In the genomic region with DNA sequence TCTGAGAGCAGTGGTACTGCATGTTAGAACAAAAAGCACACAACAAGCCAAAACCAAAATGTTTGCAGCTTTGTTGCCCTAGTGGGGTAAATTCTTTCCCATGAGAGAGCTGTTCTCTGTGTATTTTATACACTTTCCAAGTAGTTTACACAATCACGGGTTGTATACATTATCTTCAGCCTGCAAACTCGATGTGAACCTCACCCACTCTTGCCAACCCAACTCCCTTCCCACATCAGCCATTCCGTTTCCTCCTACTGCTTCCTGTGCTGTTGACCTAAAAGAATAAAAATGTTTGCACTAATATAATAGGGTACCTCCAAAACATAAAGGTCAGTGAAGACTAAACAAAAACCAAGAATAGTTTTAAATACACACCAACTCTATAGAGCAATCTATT, we compare ENCODE assay signal across 1 cellular context.
TF ChIP-seq lines count a peak whose summit lies in the region.

No MANE protein-coding gene starts in this region.

TF ChIP-seq in SK-N-SH, 30 proteins besides CTCF, POLR2A, EP300 and RAD21:
- TF ChIP-seq RFX5 (IDR thresholded peaks at IDR 0.05; ENCODE audit: low read length) (no peak), CHD2 (IDR thresholded peaks at IDR 0.05; ENCODE audit: low read length, partially characterized antibody) (no peak), TAF1 (IDR thresholded peaks at IDR 0.05; ENCODE audit: borderline replicate concordance, low read depth, low read length) (no peak), FOXJ3 (CRISPR knock-in tag; IDR thresholded peaks at IDR 0.05) (no peak), SMC3 (IDR thresholded peaks at IDR 0.05; ENCODE audit: low read depth, low read length) (no peak), SIN3A (IDR thresholded peaks at IDR 0.05; ENCODE audit: borderline replicate concordance, low read depth, low read length) (no peak), MXI1 (IDR thresholded peaks at IDR 0.05; ENCODE audit: low read depth, low read length) (no peak), YY1 (IDR thresholded peaks at IDR 0.05; ENCODE audit: low read depth) (no peak), FOSL2 (IDR thresholded peaks at IDR 0.05; ENCODE audit: borderline replicate concordance, low read depth) (no peak), JUND (IDR thresholded peaks at IDR 0.05) (no peak), FOXM1 (IDR thresholded peaks at IDR 0.05; ENCODE audit: low read depth) (no peak), POLR2AphosphoS5 (IDR thresholded peaks at IDR 0.05; ENCODE audit: low read depth, low read length) (no peak), GABPA (IDR thresholded peaks at IDR 0.05; ENCODE audit: low read depth) (no peak), EZH2phosphoT487 (IDR thresholded peaks at IDR 0.05; ENCODE audit: borderline replicate concordance, low read depth) (no peak), NFIC (IDR thresholded peaks at IDR 0.05; ENCODE audit: borderline replicate concordance) (no peak)
- TF ChIP-seq, protein P1, sequence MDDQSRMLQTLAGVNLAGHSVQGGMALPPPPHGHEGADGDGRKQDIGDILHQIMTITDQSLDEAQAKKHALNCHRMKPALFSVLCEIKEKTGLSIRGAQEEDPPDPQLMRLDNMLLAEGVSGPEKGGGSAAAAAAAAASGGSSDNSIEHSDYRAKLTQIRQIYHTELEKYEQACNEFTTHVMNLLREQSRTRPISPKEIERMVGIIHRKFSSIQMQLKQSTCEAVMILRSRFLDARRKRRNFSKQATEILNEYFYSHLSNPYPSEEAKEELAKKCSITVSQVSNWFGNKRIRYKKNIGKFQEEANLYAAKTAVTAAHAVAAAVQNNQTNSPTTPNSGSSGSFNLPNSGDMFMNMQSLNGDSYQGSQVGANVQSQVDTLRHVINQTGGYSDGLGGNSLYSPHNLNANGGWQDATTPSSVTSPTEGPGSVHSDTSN (IDR thresholded peaks at IDR 0.05): no peak
- TF ChIP-seq, protein P2, sequence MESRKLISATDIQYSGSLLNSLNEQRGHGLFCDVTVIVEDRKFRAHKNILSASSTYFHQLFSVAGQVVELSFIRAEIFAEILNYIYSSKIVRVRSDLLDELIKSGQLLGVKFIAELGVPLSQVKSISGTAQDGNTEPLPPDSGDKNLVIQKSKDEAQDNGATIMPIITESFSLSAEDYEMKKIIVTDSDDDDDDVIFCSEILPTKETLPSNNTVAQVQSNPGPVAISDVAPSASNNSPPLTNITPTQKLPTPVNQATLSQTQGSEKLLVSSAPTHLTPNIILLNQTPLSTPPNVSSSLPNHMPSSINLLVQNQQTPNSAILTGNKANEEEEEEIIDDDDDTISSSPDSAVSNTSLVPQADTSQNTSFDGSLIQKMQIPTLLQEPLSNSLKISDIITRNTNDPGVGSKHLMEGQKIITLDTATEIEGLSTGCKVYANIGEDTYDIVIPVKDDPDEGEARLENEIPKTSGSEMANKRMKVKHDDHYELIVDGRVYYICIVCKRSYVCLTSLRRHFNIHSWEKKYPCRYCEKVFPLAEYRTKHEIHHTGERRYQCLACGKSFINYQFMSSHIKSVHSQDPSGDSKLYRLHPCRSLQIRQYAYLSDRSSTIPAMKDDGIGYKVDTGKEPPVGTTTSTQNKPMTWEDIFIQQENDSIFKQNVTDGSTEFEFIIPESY (IDR thresholded peaks at IDR 0.05; ENCODE audit: borderline replicate concordance, low read depth): no peak
- TF ChIP-seq, protein P3, sequence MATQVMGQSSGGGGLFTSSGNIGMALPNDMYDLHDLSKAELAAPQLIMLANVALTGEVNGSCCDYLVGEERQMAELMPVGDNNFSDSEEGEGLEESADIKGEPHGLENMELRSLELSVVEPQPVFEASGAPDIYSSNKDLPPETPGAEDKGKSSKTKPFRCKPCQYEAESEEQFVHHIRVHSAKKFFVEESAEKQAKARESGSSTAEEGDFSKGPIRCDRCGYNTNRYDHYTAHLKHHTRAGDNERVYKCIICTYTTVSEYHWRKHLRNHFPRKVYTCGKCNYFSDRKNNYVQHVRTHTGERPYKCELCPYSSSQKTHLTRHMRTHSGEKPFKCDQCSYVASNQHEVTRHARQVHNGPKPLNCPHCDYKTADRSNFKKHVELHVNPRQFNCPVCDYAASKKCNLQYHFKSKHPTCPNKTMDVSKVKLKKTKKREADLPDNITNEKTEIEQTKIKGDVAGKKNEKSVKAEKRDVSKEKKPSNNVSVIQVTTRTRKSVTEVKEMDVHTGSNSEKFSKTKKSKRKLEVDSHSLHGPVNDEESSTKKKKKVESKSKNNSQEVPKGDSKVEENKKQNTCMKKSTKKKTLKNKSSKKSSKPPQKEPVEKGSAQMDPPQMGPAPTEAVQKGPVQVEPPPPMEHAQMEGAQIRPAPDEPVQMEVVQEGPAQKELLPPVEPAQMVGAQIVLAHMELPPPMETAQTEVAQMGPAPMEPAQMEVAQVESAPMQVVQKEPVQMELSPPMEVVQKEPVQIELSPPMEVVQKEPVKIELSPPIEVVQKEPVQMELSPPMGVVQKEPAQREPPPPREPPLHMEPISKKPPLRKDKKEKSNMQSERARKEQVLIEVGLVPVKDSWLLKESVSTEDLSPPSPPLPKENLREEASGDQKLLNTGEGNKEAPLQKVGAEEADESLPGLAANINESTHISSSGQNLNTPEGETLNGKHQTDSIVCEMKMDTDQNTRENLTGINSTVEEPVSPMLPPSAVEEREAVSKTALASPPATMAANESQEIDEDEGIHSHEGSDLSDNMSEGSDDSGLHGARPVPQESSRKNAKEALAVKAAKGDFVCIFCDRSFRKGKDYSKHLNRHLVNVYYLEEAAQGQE (IDR thresholded peaks at IDR 0.05; ENCODE audit: low read depth, low read length): no peak
- TF ChIP-seq, protein P4, sequence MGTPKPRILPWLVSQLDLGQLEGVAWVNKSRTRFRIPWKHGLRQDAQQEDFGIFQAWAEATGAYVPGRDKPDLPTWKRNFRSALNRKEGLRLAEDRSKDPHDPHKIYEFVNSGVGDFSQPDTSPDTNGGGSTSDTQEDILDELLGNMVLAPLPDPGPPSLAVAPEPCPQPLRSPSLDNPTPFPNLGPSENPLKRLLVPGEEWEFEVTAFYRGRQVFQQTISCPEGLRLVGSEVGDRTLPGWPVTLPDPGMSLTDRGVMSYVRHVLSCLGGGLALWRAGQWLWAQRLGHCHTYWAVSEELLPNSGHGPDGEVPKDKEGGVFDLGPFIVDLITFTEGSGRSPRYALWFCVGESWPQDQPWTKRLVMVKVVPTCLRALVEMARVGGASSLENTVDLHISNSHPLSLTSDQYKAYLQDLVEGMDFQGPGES (IDR thresholded peaks at IDR 0.05; ENCODE audit: low read depth, low read length): no peak
- TF ChIP-seq, protein P5, sequence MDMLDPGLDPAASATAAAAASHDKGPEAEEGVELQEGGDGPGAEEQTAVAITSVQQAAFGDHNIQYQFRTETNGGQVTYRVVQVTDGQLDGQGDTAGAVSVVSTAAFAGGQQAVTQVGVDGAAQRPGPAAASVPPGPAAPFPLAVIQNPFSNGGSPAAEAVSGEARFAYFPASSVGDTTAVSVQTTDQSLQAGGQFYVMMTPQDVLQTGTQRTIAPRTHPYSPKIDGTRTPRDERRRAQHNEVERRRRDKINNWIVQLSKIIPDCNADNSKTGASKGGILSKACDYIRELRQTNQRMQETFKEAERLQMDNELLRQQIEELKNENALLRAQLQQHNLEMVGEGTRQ (IDR thresholded peaks at IDR 0.05; ENCODE audit: borderline replicate concordance, low read depth, low read length): no peak
